ENCODE assay signal across 8 cellular contexts in genomic region chr10:21888959-21889358, GRCh38.
DNase-seq lines count a peak whose midpoint lies in the region; ATAC-seq and TF ChIP-seq lines count a peak whose summit lies in the region.

No MANE protein-coding gene starts in this region.

- intact Hi-C loops in activated CD4-positive, alpha-beta memory T cell treated with anti-CD3 and anti-CD28 coated beads for 36 hours (cut with micrococcal nuclease) = no loop called here
- intact Hi-C loops in natural killer cell (cut with micrococcal nuclease) = no loop called here

- CTCF ChIA-PET in activated CD4-positive, alpha-beta memory T cell treated with anti-CD3 and anti-CD28 coated beads, Interleukin-2, amount 10 ng/mL, durations not matched to agents 7 days and 5 days (lab: Charles Lee) = no interaction called here
- CTCF ChIA-PET in activated CD4-positive, alpha-beta memory T cell treated with anti-CD3 and anti-CD28 coated beads for 36 hours (lab: Charles Lee) = interaction anchor here (0.6 kb wide), 1 partner anchor 64 kb away, joined by 3 read pairs; no protein-coding TSS in a partner anchor

- no peak overlapping the region for H3K4me3 Mint-ChIP-seq in activated CD4-positive, alpha-beta memory T cell treated with anti-CD3 and anti-CD28 coated beads, Interleukin-2, amount 10 ng/mL, durations not matched to agents 7 days and 5 days
- H3K4me3 Mint-ChIP-seq in activated CD4-positive, alpha-beta memory T cell treated with anti-CD3 and anti-CD28 coated beads for 36 hours = no peak overlapping the region
- peak overlapping the region; percentile 67 for H3K4me3 Mint-ChIP-seq in natural killer cell

- ATAC-seq in GM21717 (IDR thresholded peaks at IDR 0.05; ENCODE audit: unreplicated experiment) (peak; percentile 98), HG03520 (IDR thresholded peaks at IDR 0.05; ENCODE audit: unreplicated experiment) (peak; percentile 92), natural killer cell (peak; percentile 63 to 64 (median 64))

- DNase-seq in activated CD4-positive, alpha-beta memory T cell treated with anti-CD3 and anti-CD28 coated beads, Interleukin-2, amount 10 ng/mL, durations not matched to agents 7 days and 5 days = peak; percentile 21
- no peak for DNase-seq in activated CD4-positive, alpha-beta memory T cell treated with anti-CD3 and anti-CD28 coated beads for 36 hours
- no peak for DNase-seq in natural killer cell
- DNase-seq in activated CD4-positive, CD25-positive, alpha-beta regulatory T cell (lab: John Stamatoyannopoulos, UW) = no peak
- no peak for DNase-seq in SKM-1 (lab: John Stamatoyannopoulos, UW; ENCODE audit: unreplicated experiment)
- DNase-seq in NCI-H2081 treated with DMSO at 0.1 percent for 48 hours (lab: John Stamatoyannopoulos, UW) = no peak

- TF ChIP-seq CTCF in natural killer cell (IDR thresholded peaks at IDR 0.05) = no peak

- POLR2A ChIA-PET in activated CD4-positive, alpha-beta memory T cell treated with anti-CD3 and anti-CD28 coated beads, Interleukin-2, amount 10 ng/mL, durations not matched to agents 7 days and 5 days (lab: Charles Lee) = no interaction called here
- POLR2A ChIA-PET in activated CD4-positive, alpha-beta memory T cell treated with anti-CD3 and anti-CD28 coated beads for 36 hours (lab: Charles Lee) = no interaction called here

- no peaks in the 10 kb centered on the region for H3K27me3 Mint-ChIP-seq in activated CD4-positive, alpha-beta memory T cell treated with anti-CD3 and anti-CD28 coated beads, Interleukin-2, amount 10 ng/mL, durations not matched to agents 7 days and 5 days
- H3K27me3 Mint-ChIP-seq in activated CD4-positive, alpha-beta memory T cell treated with anti-CD3 and anti-CD28 coated beads for 36 hours = no peaks in the 10 kb centered on the region
- no peaks in the 10 kb centered on the region for H3K27me3 Mint-ChIP-seq in natural killer cell (ENCODE audit: low read depth in 2 of 2)

- peaks cover 50% of the 10 kb centered on the region for H3K36me3 Mint-ChIP-seq in activated CD4-positive, alpha-beta memory T cell treated with anti-CD3 and anti-CD28 coated beads, Interleukin-2, amount 10 ng/mL, durations not matched to agents 7 days and 5 days (ENCODE audit: low read depth)
- peaks cover 49% of the 10 kb centered on the region for H3K36me3 Mint-ChIP-seq in activated CD4-positive, alpha-beta memory T cell treated with anti-CD3 and anti-CD28 coated beads for 36 hours
- peaks cover 26% of the 10 kb centered on the region for H3K36me3 Mint-ChIP-seq in natural killer cell

- peak overlapping the region; percentile 8 for H3K27ac Mint-ChIP-seq in activated CD4-positive, alpha-beta memory T cell treated with anti-CD3 and anti-CD28 coated beads, Interleukin-2, amount 10 ng/mL, durations not matched to agents 7 days and 5 days
- no peak overlapping the region for H3K27ac Mint-ChIP-seq in activated CD4-positive, alpha-beta memory T cell treated with anti-CD3 and anti-CD28 coated beads for 36 hours
- peak overlapping the region; percentile 16 to 64 for H3K27ac Mint-ChIP-seq in natural killer cell

- H3K4me1 Mint-ChIP-seq in activated CD4-positive, alpha-beta memory T cell treated with anti-CD3 and anti-CD28 coated beads, Interleukin-2, amount 10 ng/mL, durations not matched to agents 7 days and 5 days = peaks cover 42% of the 10 kb centered on the region
- H3K4me1 Mint-ChIP-seq in activated CD4-positive, alpha-beta memory T cell treated with anti-CD3 and anti-CD28 coated beads for 36 hours (ENCODE audit: low read depth) = peaks cover 23% of the 10 kb centered on the region
- peaks cover 65 to 66% of the 10 kb centered on the region in 2 donors for H3K4me1 Mint-ChIP-seq in natural killer cell

- peaks cover 17% of the 10 kb centered on the region for H3K9me3 Mint-ChIP-seq in activated CD4-positive, alpha-beta memory T cell treated with anti-CD3 and anti-CD28 coated beads, Interleukin-2, amount 10 ng/mL, durations not matched to agents 7 days and 5 days
- peaks cover 49% of the 10 kb centered on the region for H3K9me3 Mint-ChIP-seq in activated CD4-positive, alpha-beta memory T cell treated with anti-CD3 and anti-CD28 coated beads for 36 hours
- H3K9me3 Mint-ChIP-seq in natural killer cell = peaks cover 5 to 7% of the 10 kb centered on the region in 2 donors
